10 cellular contexts compared by ENCODE assay signal in the genomic region with DNA sequence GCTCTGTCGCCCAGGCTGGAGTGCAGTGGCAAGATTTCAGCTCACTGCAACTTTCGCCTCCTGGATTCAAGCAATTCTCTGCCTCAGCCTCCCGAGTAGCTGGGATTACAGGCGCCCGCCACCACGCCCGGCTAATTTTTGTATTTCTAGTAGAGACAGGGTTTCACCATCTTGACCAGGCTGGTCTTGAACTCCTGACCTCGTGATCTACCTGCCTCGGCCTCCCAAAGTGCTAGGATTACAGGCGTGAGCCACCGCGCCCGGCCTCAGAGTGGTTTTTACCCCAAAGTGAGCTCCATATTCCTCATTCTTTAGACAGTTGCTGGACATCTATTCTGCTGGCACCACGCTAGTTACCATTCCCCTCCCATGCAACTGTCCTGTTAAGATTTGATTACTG. TPM values are rescaled to one million over a fixed set of nuclear protein-coding genes. Genes with fewer than 3 reads are reported as not detected.
DNase-seq lines count a peak whose midpoint lies in the region; ATAC-seq, FAIRE-seq and TF ChIP-seq lines count a peak whose summit lies in the region.
"Not testable (repeated sequence)": the region's sequence is repeated elsewhere in the genome, so short reads cannot be mapped to it uniquely, and the experiment has no call there.
"Had no signal": no experiment of that assay in that cellular context is flagged by ENCODE, and none has a peak within 500 bp of the region (broad histone marks: within the 10 kb centered on the region; RNA-seq: fewer than 3 reads in every experiment).

No MANE protein-coding gene starts in this region.

- not testable (repeated sequence) for H3K9me2 ChIP-seq in MM.1S (replicated peaks; ENCODE audit: insufficient read depth, low read length)

- not testable (repeated sequence) for H3F3A ChIP-seq in MM.1S (ENCODE audit: insufficient read depth, low read length)
- peaks cover 46% of the 10 kb centered on the region for H3F3A ChIP-seq in neural progenitor cell (ENCODE audit: low read depth)

- H3K27me3 ChIP-seq in CD8-positive, alpha-beta T cell (ENCODE audit: insufficient read depth, low read length) = peaks cover 14% of the 10 kb centered on the region
- H3K27me3 ChIP-seq in MM.1S (replicated peaks; ENCODE audit: insufficient read depth, low read length) = peaks cover 26% of the 10 kb centered on the region
- H3K27me3 ChIP-seq in naive thymus-derived CD4-positive, alpha-beta T cell (ENCODE audit: control insufficient read depth in 2 of 2, insufficient read depth in 2 of 2, low read length in 2 of 2) = not testable (repeated sequence)
- H3K27me3 ChIP-seq in neural progenitor cell = peaks cover 45% of the 10 kb centered on the region

- DNase-seq in CD8-positive, alpha-beta T cell; MM.1S; glutamatergic neuron; immature natural killer cell; naive thymus-derived CD4-positive, alpha-beta T cell; neural progenitor cell (ENCODE audit: low spot score); urothelium cell line (ENCODE audit: low spot score): not testable (repeated sequence)

- not testable (repeated sequence) for H3K27ac Mint-ChIP-seq in CD8-positive, alpha-beta T cell; activated naive CD4-positive, alpha-beta T cell treated with anti-CD3 and anti-CD28 coated beads, Interleukin-2, amount 50 U/mL, for 24 hours; immature natural killer cell; naive thymus-derived CD4-positive, alpha-beta T cell; neural progenitor cell
- peak overlapping the region; percentile 94 for H3K27ac Mint-ChIP-seq in glutamatergic neuron (ENCODE audit: unreplicated experiment)

- POLR2A ChIA-PET in CD8-positive, alpha-beta T cell (lab: Charles Lee) = interaction anchor here (1.1 kb wide), 1 partner anchor 103 kb away, joined by 3 read pairs; no protein-coding TSS in a partner anchor
- POLR2A ChIA-PET in naive thymus-derived CD4-positive, alpha-beta T cell (lab: Charles Lee) = not testable (repeated sequence)

- not testable (repeated sequence) for H3K27ac ChIP-seq in CD8-positive, alpha-beta T cell (ENCODE audit: low read depth, low read length); MM.1S (ENCODE audit: low read length); naive thymus-derived CD4-positive, alpha-beta T cell (ENCODE audit: low read depth, low read length); neural progenitor cell

- ATAC-seq in CD8-positive, alpha-beta T cell; naive thymus-derived CD4-positive, alpha-beta T cell: not testable (repeated sequence)

- intact Hi-C loops in CD8-positive, alpha-beta T cell (cut with DNase I, micrococcal nuclease) = loop anchor here in 1 of 2 experiments (10.0 kb wide), 1 partner anchor 83 kb away; no protein-coding TSS in a partner anchor
- intact Hi-C loops in naive thymus-derived CD4-positive, alpha-beta T cell (cut with micrococcal nuclease) = loop anchor here in 1 of 2 donors (10.0 kb wide), 1 partner anchor 103 kb away; no protein-coding TSS in a partner anchor

- peak overlapping the region; percentile 80 for H3K4me3 Mint-ChIP-seq in CD8-positive, alpha-beta T cell
- peak overlapping the region; percentile 82 for H3K4me3 Mint-ChIP-seq in activated naive CD4-positive, alpha-beta T cell treated with anti-CD3 and anti-CD28 coated beads, Interleukin-2, amount 50 U/mL, for 24 hours
- H3K4me3 Mint-ChIP-seq in glutamatergic neuron (ENCODE audit: unreplicated experiment) (peak overlapping the region; percentile 94), immature natural killer cell (peak overlapping the region in 3 of 5 donors; percentile 1 to 22 (median 7)), neural progenitor cell (peak overlapping the region; percentile 96)
- H3K4me3 Mint-ChIP-seq in naive thymus-derived CD4-positive, alpha-beta T cell = peak overlapping the region in 7 of 10 donors; percentile 34 to 86 (median 72)

- not testable (repeated sequence) for H3K9ac ChIP-seq in MM.1S (ENCODE audit: low read length); neural progenitor cell

- not testable (repeated sequence) for H3K79me2 ChIP-seq in MM.1S (ENCODE audit: low read length); neural progenitor cell (ENCODE audit: low read depth)

- FAIRE-seq in urothelium cell line (lab: Jason Lieb, UNC) = peak; percentile 77

- H3K27me3 Mint-ChIP-seq in CD8-positive, alpha-beta T cell (ENCODE audit: low read depth) = peaks cover 48% of the 10 kb centered on the region
- H3K27me3 Mint-ChIP-seq in activated naive CD4-positive, alpha-beta T cell treated with anti-CD3 and anti-CD28 coated beads, Interleukin-2, amount 50 U/mL, for 24 hours = peaks cover 39% of the 10 kb centered on the region
- H3K27me3 Mint-ChIP-seq in glutamatergic neuron (ENCODE audit: unreplicated experiment) (peaks cover 18% of the 10 kb centered on the region), immature natural killer cell (ENCODE audit: low read depth in 3 of 3) (peaks cover 5 to 26% (median 23%) of the 10 kb centered on the region in 3 donors), neural progenitor cell (ENCODE audit: insufficient read depth, low read depth) (peaks cover 19% of the 10 kb centered on the region)
- H3K27me3 Mint-ChIP-seq in naive thymus-derived CD4-positive, alpha-beta T cell = peaks cover 42 to 54% (median 50%) of the 10 kb centered on the region in 5 donors

- H3K4me2 ChIP-seq in MM.1S (ENCODE audit: low read depth, low read length) = peak overlapping the region; percentile 99
- H3K4me2 ChIP-seq in neural progenitor cell = peak overlapping the region; percentile 97

- peaks cover 11% of the 10 kb centered on the region for H3K4me1 Mint-ChIP-seq in CD8-positive, alpha-beta T cell (ENCODE audit: low read depth)
- H3K4me1 Mint-ChIP-seq in activated naive CD4-positive, alpha-beta T cell treated with anti-CD3 and anti-CD28 coated beads, Interleukin-2, amount 50 U/mL, for 24 hours; glutamatergic neuron (ENCODE audit: low read depth, unreplicated experiment); immature natural killer cell: not testable (repeated sequence)
- H3K4me1 Mint-ChIP-seq in naive thymus-derived CD4-positive, alpha-beta T cell = peaks cover 5 to 15% (median 11%) of the 10 kb centered on the region in 7 donors
- H3K4me1 Mint-ChIP-seq in neural progenitor cell = peaks cover 32% of the 10 kb centered on the region

- not testable (repeated sequence) for H3K36me3 Mint-ChIP-seq in CD8-positive, alpha-beta T cell; activated naive CD4-positive, alpha-beta T cell treated with anti-CD3 and anti-CD28 coated beads, Interleukin-2, amount 50 U/mL, for 24 hours; glutamatergic neuron (ENCODE audit: unreplicated experiment); immature natural killer cell; naive thymus-derived CD4-positive, alpha-beta T cell; neural progenitor cell

- not testable (repeated sequence) for H2AFZ ChIP-seq in MM.1S (ENCODE audit: low read length); neural progenitor cell (replicated peaks)

- TF ChIP-seq CTCF in CD8-positive, alpha-beta T cell (IDR thresholded peaks at IDR 0.05); MM.1S (IDR thresholded peaks at IDR 0.05; ENCODE audit: low read length); glutamatergic neuron (IDR thresholded peaks at IDR 0.05; ENCODE audit: partially characterized antibody, unreplicated experiment); neural progenitor cell (IDR thresholded peaks at IDR 0.05): not testable (repeated sequence)

- not testable (repeated sequence) for H3K9me3 Mint-ChIP-seq in CD8-positive, alpha-beta T cell; activated naive CD4-positive, alpha-beta T cell treated with anti-CD3 and anti-CD28 coated beads, Interleukin-2, amount 50 U/mL, for 24 hours; immature natural killer cell; naive thymus-derived CD4-positive, alpha-beta T cell; neural progenitor cell
- H3K9me3 Mint-ChIP-seq in glutamatergic neuron (ENCODE audit: unreplicated experiment) = peaks cover 10% of the 10 kb centered on the region

- H3K4me3 ChIP-seq in CD8-positive, alpha-beta T cell (ENCODE audit: low read depth, low read length); naive thymus-derived CD4-positive, alpha-beta T cell (ENCODE audit: low read length); neural progenitor cell: not testable (repeated sequence)
- peak overlapping the region; percentile 88; the same call in 1 of the 2 replicates for H3K4me3 ChIP-seq in MM.1S (ENCODE audit: low read length)

- CTCF ChIA-PET in CD8-positive, alpha-beta T cell (lab: Charles Lee) = interaction anchor here (0.8 to 1.7 kb wide), 4 partner anchors 10 to 387 kb away, joined by 3 to 4 read pairs (median 3); no protein-coding TSS in a partner anchor
- CTCF ChIA-PET in naive thymus-derived CD4-positive, alpha-beta T cell (lab: Charles Lee) = not testable (repeated sequence)

- H3K36me3 ChIP-seq in CD8-positive, alpha-beta T cell (ENCODE audit: insufficient read depth, low read length); MM.1S (replicated peaks; ENCODE audit: insufficient read depth, low read length); naive thymus-derived CD4-positive, alpha-beta T cell (ENCODE audit: control insufficient read depth in 2 of 3, insufficient read depth in 3 of 3, low read length in 3 of 3); neural progenitor cell: not testable (repeated sequence)

- H3K4me1 ChIP-seq in CD8-positive, alpha-beta T cell (ENCODE audit: insufficient read depth, low read length); MM.1S (ENCODE audit: low read length); naive thymus-derived CD4-positive, alpha-beta T cell (ENCODE audit: control insufficient read depth in 2 of 2, insufficient read depth in 2 of 2, low read length in 2 of 2): not testable (repeated sequence)
- H3K4me1 ChIP-seq in neural progenitor cell = peaks cover 26% of the 10 kb centered on the region

- not testable (repeated sequence) for H3K9me3 ChIP-seq in CD8-positive, alpha-beta T cell (ENCODE audit: low read length); MM.1S (replicated peaks; ENCODE audit: insufficient read depth, low read length); naive thymus-derived CD4-positive, alpha-beta T cell (ENCODE audit: control insufficient read depth in 2 of 3, low read length in 3 of 3); neural progenitor cell (ENCODE audit: low read depth)

- H4K20me1 ChIP-seq in MM.1S (ENCODE audit: insufficient read depth, low read length) = not testable (repeated sequence)
- peaks cover 17% of the 10 kb centered on the region for H4K20me1 ChIP-seq in neural progenitor cell (ENCODE audit: low read depth)

RNA-seq across cellular contexts. Expression of gene HUNK, which starts 1.4 kb away (rescaled TPM):
- not detected for total RNA-seq in CD8-positive, alpha-beta T cell
- total RNA-seq in glutamatergic neuron (ENCODE audit: unreplicated experiment) (12.2 TPM), neural progenitor cell (ENCODE audit: low replicate concordance) (4.7 and 5.7 TPM in 2 replicates)
- not detected for polyA plus RNA-seq in immature natural killer cell
- under 1 TPM in 3 of 5 experiments, not detected in 2; 0.16 to 0.54 (median 0.30) TPM for total RNA-seq in naive thymus-derived CD4-positive, alpha-beta T cell
- polyA plus RNA-seq in naive thymus-derived CD4-positive, alpha-beta T cell = not detected
- total RNA-seq: PC-9 had no signal
- polyA plus RNA-seq: IgD-negative memory B cell had no signal

Comparison
In these comparisons a context has a peak if more than half of its experiments do, and no peak if none do; other contexts are left out.
1. H3K4me3 Mint-ChIP-seq: peak in every context shown above with its lines; median percentile 96 in neural progenitor cell; 94 in glutamatergic neuron; 82 in activated naive CD4-positive, alpha-beta T cell treated with anti-CD3 and anti-CD28 coated beads, Interleukin-2, amount 50 U/mL, for 24 hours; 80 in CD8-positive, alpha-beta T cell; 72 in naive thymus-derived CD4-positive, alpha-beta T cell; 7 in immature natural killer cell.